26 cellular contexts compared by ENCODE assay signal in the genomic region with DNA sequence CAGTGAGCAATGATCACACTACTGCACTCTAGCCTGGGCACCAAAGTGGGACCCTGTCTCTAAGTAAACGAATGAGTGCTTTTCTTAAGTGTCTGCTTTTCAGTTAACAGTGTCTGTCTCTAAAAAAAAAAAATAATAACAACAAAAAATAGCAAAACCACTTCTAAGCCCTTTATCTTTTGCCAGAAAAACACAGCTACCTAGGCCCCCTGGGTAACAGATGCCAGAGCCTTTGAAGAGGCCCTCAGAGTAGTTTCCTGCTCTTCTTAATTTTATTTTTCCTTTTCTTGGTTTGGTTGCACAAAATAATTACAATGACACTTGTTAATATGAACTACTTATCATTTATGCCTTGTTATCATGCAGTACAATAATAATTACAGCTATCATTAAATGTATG.
"Had no signal": no experiment of that assay in that cellular context is flagged by ENCODE, and none has a peak within 500 bp of the region (broad histone marks: within the 10 kb centered on the region; RNA-seq: fewer than 3 reads in every experiment).

No MANE protein-coding gene starts in this region.

- H3K9me3 ChIP-seq: gastrocnemius medialis, left ventricle myocardium inferior, thoracic aorta had no signal

- DNase-seq: activated CD4-positive, alpha-beta T cell treated with anti-CD3 and anti-CD28 coated beads for 1 hour; activated CD4-positive, alpha-beta T cell treated with anti-CD3 and anti-CD28 coated beads, Interleukin-2, amount 50 U/mL, for 1 hour; activated CD8-positive, alpha-beta memory T cell treated with anti-CD3 and anti-CD28 coated beads for 24 hours; activated effector memory CD4-positive, alpha-beta T cell treated with anti-CD3 and anti-CD28 coated beads, Interleukin-2, amount 50 U/mL, for 16 hours; activated T-cell treated with anti-CD3 and anti-CD28 coated beads, Interleukin-2, amount 50 U/mL, for 1 hour; amniotic stem cell; brain microvascular endothelial cell; cortex of kidney; effector memory CD8-positive, alpha-beta T cell; erythroblast; gastrocnemius medialis; glutamatergic neuron; left ventricle myocardium inferior; mesendoderm; right cardiac atrium; stimulated activated CD4-positive, alpha-beta T cell treated with anti-CD3 and anti-CD28 coated beads, Interleukin-15, amount 100 ng/mL, for 24 hours; stimulated activated CD4-positive, alpha-beta T cell treated with anti-CD3 and anti-CD28 coated beads, Interleukin-2, amount 100 ng/mL, for 24 hours; stimulated activated naive CD4-positive, alpha-beta T cell treated with Interleukin-2 at 50 U/mL for 16 hours; T-helper 2 cell; trophoblast cell had no signal

- H3K27ac ChIP-seq: brain microvascular endothelial cell, gastrocnemius medialis, left ventricle myocardium inferior, thoracic aorta had no signal

- H3K4me1 ChIP-seq: gastrocnemius medialis, left ventricle myocardium inferior had no signal

- H3K4me3 Mint-ChIP-seq: activated T-helper 1 cell treated with anti-CD3 and anti-CD28 coated beads, Interleukin-12 subunit alpha, Interleukin-12 subunit beta, Interleukin-2, Interleukin-4 antibody, amounts not matched to agents 30 ng/mL and 10 ng/mL and 1 ng/mL, durations not matched to agents 14 hours and 24 hours and 36 hours; effector memory CD8-positive, alpha-beta T cell; nephron; WTC11 had no signal

- H3K27ac Mint-ChIP-seq: activated T-helper 1 cell treated with anti-CD3 and anti-CD28 coated beads, Interleukin-12 subunit alpha, Interleukin-12 subunit beta, Interleukin-2, Interleukin-4 antibody, amounts not matched to agents 30 ng/mL and 10 ng/mL and 1 ng/mL, durations not matched to agents 14 hours and 24 hours and 36 hours; effector memory CD8-positive, alpha-beta T cell; nephron; WTC11 had no signal

- H3K27me3 Mint-ChIP-seq: effector memory CD8-positive, alpha-beta T cell had no signal

- H3K27me3 ChIP-seq: brain microvascular endothelial cell, gastrocnemius medialis had no signal

- H3K9me3 Mint-ChIP-seq: activated naive CD4-positive, alpha-beta T cell treated with anti-CD3 and anti-CD28 coated beads, Interleukin-2, amount 50 U/mL, for 72 hours; activated T-helper 1 cell treated with anti-CD3 and anti-CD28 coated beads, Interleukin-12 subunit alpha, Interleukin-12 subunit beta, Interleukin-2, Interleukin-4 antibody, amounts not matched to agents 30 ng/mL and 10 ng/mL and 1 ng/mL, durations not matched to agents 14 hours and 24 hours and 36 hours; effector memory CD8-positive, alpha-beta T cell; nephron; WTC11 had no signal

- ATAC-seq: activated naive CD4-positive, alpha-beta T cell treated with anti-CD3 and anti-CD28 coated beads, Interleukin-2, amount 50 U/mL, for 72 hours; effector memory CD8-positive, alpha-beta T cell; gastrocnemius medialis; right cardiac atrium; WTC11 had no signal

- H3K36me3 ChIP-seq: brain microvascular endothelial cell, gastrocnemius medialis, left ventricle myocardium inferior, thoracic aorta had no signal

- H3K4me1 Mint-ChIP-seq: nephron, WTC11 had no signal

- H3K4me3 ChIP-seq: gastrocnemius medialis, left ventricle myocardium inferior, lung, thoracic aorta had no signal

- H3K36me3 Mint-ChIP-seq: activated naive CD4-positive, alpha-beta T cell treated with anti-CD3 and anti-CD28 coated beads, Interleukin-2, amount 50 U/mL, for 72 hours; WTC11 had no signal
